Comparison of ENCODE assay signal across 15 cellular contexts in the genomic region with DNA sequence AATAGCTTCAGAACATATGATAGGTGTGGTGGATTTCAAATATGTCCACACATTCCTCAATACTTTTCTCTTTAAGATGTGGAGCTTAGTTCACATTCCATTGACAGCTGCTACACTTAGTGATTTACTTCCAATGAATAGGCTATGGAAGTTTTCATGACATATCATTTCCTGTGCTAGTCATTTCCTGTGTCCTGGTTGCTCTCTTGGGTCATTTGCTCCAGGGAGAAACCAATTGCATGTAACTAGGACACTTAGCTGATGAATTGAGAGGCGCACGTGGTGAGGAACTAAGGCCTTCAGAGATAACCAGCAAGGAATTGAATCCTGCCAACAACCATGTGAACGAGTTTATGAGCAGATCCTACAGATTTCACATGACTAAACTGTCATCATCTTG.
DNase-seq lines count a peak whose midpoint lies in the region; TF ChIP-seq lines count a peak whose summit lies in the region.
"Had no signal": no experiment of that assay in that cellular context is flagged by ENCODE, and none has a peak within 500 bp of the region (broad histone marks: within the 10 kb centered on the region; RNA-seq: fewer than 3 reads in every experiment).

No MANE protein-coding gene starts in this region.

- no peak overlapping the region for H3K27ac ChIP-seq in vagina
- H3K27ac ChIP-seq: lower lobe of right lung had no signal

- H3K9ac ChIP-seq in adipocyte (ENCODE audit: low read length) = no peak overlapping the region

- DNase-seq in HT1080 (ENCODE audit: low read depth) (peak; percentile 90), adipocyte (ENCODE audit: low read depth) (peak; percentile 50), foreskin melanocyte (peak; percentile 97), type B pancreatic cell (ENCODE audit: extremely low spot score, unreplicated experiment) (no peak), NK-92 (lab: John Stamatoyannopoulos, UW; ENCODE audit: unreplicated experiment) (no peak), vagina (ENCODE audit: extremely low spot score in 2 of 2) (no peak)
- DNase-seq in activated CD4-positive, alpha-beta memory T cell treated with anti-CD3 and anti-CD28 coated beads, Interleukin-2, amount 10 ng/mL, durations not matched to agents 7 days and 5 days = no peak
- DNase-seq: activated CD4-positive, alpha-beta T cell treated with anti-CD3 and anti-CD28 coated beads, Interleukin-2, amount 50 U/mL, for 1 hour; activated effector memory CD4-positive, alpha-beta T cell treated with anti-CD3 and anti-CD28 coated beads, Interleukin-2, amount 50 U/mL, for 16 hours; CD8-positive, alpha-beta memory T cell; lower lobe of right lung; NCI-H1092 treated with DMSO at 0.1 percent for 48 hours; NCI-H2227 treated with DMSO at 0.1 percent for 48 hours; nucleus accumbens had no signal

- peak overlapping the region; percentile 2 for H3K4me3 Mint-ChIP-seq in type B pancreatic cell
- H3K4me3 Mint-ChIP-seq in activated CD4-positive, alpha-beta memory T cell treated with anti-CD3 and anti-CD28 coated beads, Interleukin-2, amount 10 ng/mL, durations not matched to agents 7 days and 5 days = no peak overlapping the region
- H3K4me3 Mint-ChIP-seq: brain; CD8-positive, alpha-beta memory T cell had no signal

- no peaks in the 10 kb centered on the region for H3K36me3 Mint-ChIP-seq in type B pancreatic cell
- no peaks in the 10 kb centered on the region for H3K36me3 Mint-ChIP-seq in activated CD4-positive, alpha-beta memory T cell treated with anti-CD3 and anti-CD28 coated beads, Interleukin-2, amount 10 ng/mL, durations not matched to agents 7 days and 5 days (ENCODE audit: low read depth)
- H3K36me3 Mint-ChIP-seq: brain; CD8-positive, alpha-beta memory T cell had no signal

- POLR2A ChIA-PET in activated CD4-positive, alpha-beta memory T cell treated with anti-CD3 and anti-CD28 coated beads, Interleukin-2, amount 10 ng/mL, durations not matched to agents 7 days and 5 days (lab: Charles Lee) = no interaction called here

- H3K27me3 ChIP-seq in adipocyte (replicated peaks; ENCODE audit: control insufficient read depth, insufficient read depth, low read length) (no peaks in the 10 kb centered on the region), vagina (no peaks in the 10 kb centered on the region)

- CTCF ChIA-PET in activated CD4-positive, alpha-beta memory T cell treated with anti-CD3 and anti-CD28 coated beads, Interleukin-2, amount 10 ng/mL, durations not matched to agents 7 days and 5 days (lab: Charles Lee) = interaction anchor here (0.5 kb wide), 1 partner anchor 306 kb away, joined by 3 read pairs; no protein-coding TSS in a partner anchor

- H3K4me1 ChIP-seq in adipocyte (ENCODE audit: control insufficient read depth, insufficient read depth, low read length) (peaks cover 16% of the 10 kb centered on the region), vagina (no peaks in the 10 kb centered on the region)
- H3K4me1 ChIP-seq: lower lobe of right lung had no signal

- TF ChIP-seq CTCF in type B pancreatic cell (conservative IDR thresholded peaks at IDR 0.05) (no peak), vagina (IDR thresholded peaks at IDR 0.05) (no peak)

- H3K36me3 ChIP-seq in adipocyte (ENCODE audit: control insufficient read depth, insufficient read depth, low read length, severe bottlenecking) = no peaks in the 10 kb centered on the region
- H3K36me3 ChIP-seq in vagina = no peaks in the 10 kb centered on the region
- H3K36me3 ChIP-seq: lower lobe of right lung had no signal

- H3K4me3 ChIP-seq in adipocyte (ENCODE audit: low read length) = no peak overlapping the region
- no peak overlapping the region for H3K4me3 ChIP-seq in vagina
- H3K4me3 ChIP-seq: lower lobe of right lung had no signal

- no peak for TF ChIP-seq POLR2A in vagina (IDR thresholded peaks at IDR 0.05)

- H3K4me1 Mint-ChIP-seq in type B pancreatic cell (ENCODE audit: unreplicated experiment) = peaks cover 20% of the 10 kb centered on the region
- no peaks in the 10 kb centered on the region for H3K4me1 Mint-ChIP-seq in activated CD4-positive, alpha-beta memory T cell treated with anti-CD3 and anti-CD28 coated beads, Interleukin-2, amount 10 ng/mL, durations not matched to agents 7 days and 5 days
- H3K4me1 Mint-ChIP-seq: CD8-positive, alpha-beta memory T cell had no signal

- peak overlapping the region; percentile 73 for H3K27ac Mint-ChIP-seq in type B pancreatic cell
- H3K27ac Mint-ChIP-seq in activated CD4-positive, alpha-beta memory T cell treated with anti-CD3 and anti-CD28 coated beads, Interleukin-2, amount 10 ng/mL, durations not matched to agents 7 days and 5 days = no peak overlapping the region
- H3K27ac Mint-ChIP-seq: CD8-positive, alpha-beta memory T cell had no signal

- H3K9me3 Mint-ChIP-seq in type B pancreatic cell = peaks cover 3% of the 10 kb centered on the region
- no peaks in the 10 kb centered on the region for H3K9me3 Mint-ChIP-seq in activated CD4-positive, alpha-beta memory T cell treated with anti-CD3 and anti-CD28 coated beads, Interleukin-2, amount 10 ng/mL, durations not matched to agents 7 days and 5 days

- intact Hi-C loops in vagina (cut with DNase I) = no loop called here

- H3K9me3 ChIP-seq in adipocyte (ENCODE audit: control insufficient read depth, low read length) (no peaks in the 10 kb centered on the region), vagina (no peaks in the 10 kb centered on the region)
- H3K9me3 ChIP-seq: lower lobe of right lung had no signal

- no peaks in the 10 kb centered on the region for H3K27me3 Mint-ChIP-seq in type B pancreatic cell
- H3K27me3 Mint-ChIP-seq in activated CD4-positive, alpha-beta memory T cell treated with anti-CD3 and anti-CD28 coated beads, Interleukin-2, amount 10 ng/mL, durations not matched to agents 7 days and 5 days = no peaks in the 10 kb centered on the region
- H3K27me3 Mint-ChIP-seq: brain had no signal

Comparison
In these comparisons a context has a peak if more than half of its experiments do, and no peak if none do; other contexts are left out.
1. DNase-seq: peak in HT1080 (single experiment), adipocyte (single experiment) and foreskin melanocyte (single experiment); none in type B pancreatic cell (single experiment), NK-92 (single experiment), activated CD4-positive, alpha-beta memory T cell treated with anti-CD3 and anti-CD28 coated beads, Interleukin-2, amount 10 ng/mL, durations not matched to agents 7 days and 5 days (single experiment) and vagina (0 of 2).